ENCODE assay signal across 10 cellular contexts in genomic region chr17:41520821-41521521, GRCh38. TPM values are rescaled to one million over a fixed set of nuclear protein-coding genes. Genes with fewer than 3 reads are reported as not detected.
DNase-seq lines count a peak whose midpoint lies in the region; ATAC-seq and TF ChIP-seq lines count a peak whose summit lies in the region.
"Had no signal": no experiment of that assay in that cellular context is flagged by ENCODE, and none has a peak within 500 bp of the region (broad histone marks: within the 10 kb centered on the region; RNA-seq: fewer than 3 reads in every experiment).

No MANE protein-coding gene starts in this region.

- CTCF ChIA-PET in MCF 10A (lab: Yijun Ruan, JAX): interaction anchor here (0.6 to 7.6 kb wide), 7 partner anchors 11 to 1046 kb away, joined by 3 to 80 read pairs (median 3); partner anchors contain the start of gene MLX

- H3K36me3 ChIP-seq in H7 (replicated peaks; ENCODE audit: control insufficient read depth, insufficient read depth, low read length) (peaks cover 5% of the 10 kb centered on the region), prostate gland (no peaks in the 10 kb centered on the region)

- POLR2A ChIA-PET in MCF 10A (lab: Yijun Ruan, JAX): interaction anchor here (0.6 to 7.2 kb wide), 13 partner anchors 9 to 760 kb away, joined by 3 to 83 read pairs (median 6); partner anchors contain the start of gene KRT17

- TF ChIP-seq CTCF in MCF 10A (IDR thresholded peaks at IDR 0.05; ENCODE audit: unreplicated experiment): no peak
- TF ChIP-seq CTCF in prostate gland (IDR thresholded peaks at IDR 0.05): no peak

- peak; percentile 62 for DNase-seq in H7
- peak; percentile 17 for DNase-seq in NCI-H2171 (lab: John Stamatoyannopoulos, UW)
- DNase-seq in MCF 10A (ENCODE audit: unreplicated experiment): peak; percentile 55
- no peak for DNase-seq in prostate gland (ENCODE audit: low spot score)
- DNase-seq in activated T-cell treated with anti-CD3 and anti-CD28 coated beads, Interleukin-2, amount 50 U/mL, for 72 hours: no peak
- no peak for DNase-seq in NCI-H2227 (lab: John Stamatoyannopoulos, UW; ENCODE audit: unreplicated experiment)
- DNase-seq in stimulated activated CD4-positive, alpha-beta T cell treated with anti-CD3 and anti-CD28 coated beads, Interleukin-2, amount 100 ng/mL, for 48 hours: no peak

- peaks cover 23% of the 10 kb centered on the region for H3K36me3 Mint-ChIP-seq in MCF 10A (ENCODE audit: insufficient read depth, unreplicated experiment)
- no peaks in the 10 kb centered on the region for H3K36me3 Mint-ChIP-seq in activated T-cell treated with anti-CD3 and anti-CD28 coated beads, Interleukin-2, amount 50 U/mL, for 72 hours (ENCODE audit: insufficient read depth in 2 of 2)

- 34% methylated on average over 10 of the region's 10 CpGs for WGBS in prostate gland

- H3K27me3 Mint-ChIP-seq in MCF 10A (ENCODE audit: insufficient read depth, unreplicated experiment): no peaks in the 10 kb centered on the region
- H3K27me3 Mint-ChIP-seq in activated T-cell treated with anti-CD3 and anti-CD28 coated beads, Interleukin-2, amount 50 U/mL, for 72 hours (ENCODE audit: low read depth): peaks cover 6% of the 10 kb centered on the region

- intact Hi-C loops in MCF 10A (cut with micrococcal nuclease): no loop called here
- intact Hi-C loops in prostate gland (cut with DNase I): no loop called here

- peak overlapping the region; percentile 88 for H3K27ac Mint-ChIP-seq in MCF 10A (ENCODE audit: low read depth, unreplicated experiment)
- H3K27ac Mint-ChIP-seq in activated T-cell treated with anti-CD3 and anti-CD28 coated beads, Interleukin-2, amount 50 U/mL, for 72 hours: no peak overlapping the region
- H3K27ac Mint-ChIP-seq: T-helper 1 cell treated with Interleukin-12 subunit alpha and Interleukin-12 subunit beta and Interleukin-4 antibody, amounts not matched to agents 30 μg/mL and 1 μg/mL, for 36 hours had no signal

- peaks cover 55% of the 10 kb centered on the region for H3K4me1 Mint-ChIP-seq in MCF 10A (ENCODE audit: insufficient read depth, unreplicated experiment)
- no peaks in the 10 kb centered on the region for H3K4me1 Mint-ChIP-seq in activated T-cell treated with anti-CD3 and anti-CD28 coated beads, Interleukin-2, amount 50 U/mL, for 72 hours (ENCODE audit: low read depth)

- peak overlapping the region; percentile 3 to 24 for H3K27ac ChIP-seq in prostate gland

- H3K4me3 ChIP-seq in H7 (ENCODE audit: insufficient read depth, low read depth, low read length) (no peak overlapping the region), prostate gland (no peak overlapping the region)

- H3K9me3 Mint-ChIP-seq in MCF 10A (ENCODE audit: unreplicated experiment): no peaks in the 10 kb centered on the region
- no peaks in the 10 kb centered on the region for H3K9me3 Mint-ChIP-seq in activated T-cell treated with anti-CD3 and anti-CD28 coated beads, Interleukin-2, amount 50 U/mL, for 72 hours
- H3K9me3 Mint-ChIP-seq: T-helper 1 cell treated with Interleukin-12 subunit alpha and Interleukin-12 subunit beta and Interleukin-4 antibody, amounts not matched to agents 30 μg/mL and 1 μg/mL, for 36 hours had no signal

- TSS peak; percentile 47 for BruUV-seq in MCF 10A (replicated peaks; lab: Mats Ljungman, UMichigan)

- TF ChIP-seq POLR2A in prostate gland (IDR thresholded peaks at IDR 0.05): no peak

- no peak for ATAC-seq in activated T-cell treated with anti-CD3 and anti-CD28 coated beads, Interleukin-2, amount 50 U/mL, for 72 hours (replicated peaks in 1 of 2)
- ATAC-seq in GM21381 (IDR thresholded peaks at IDR 0.05; ENCODE audit: unreplicated experiment): no peak

- H3K9me3 ChIP-seq in prostate gland: no peaks in the 10 kb centered on the region

- H3K4me3 Mint-ChIP-seq in MCF 10A (ENCODE audit: unreplicated experiment): peak overlapping the region; percentile 49
- no peak overlapping the region for H3K4me3 Mint-ChIP-seq in activated T-cell treated with anti-CD3 and anti-CD28 coated beads, Interleukin-2, amount 50 U/mL, for 72 hours
- H3K4me3 Mint-ChIP-seq: T-helper 1 cell treated with Interleukin-12 subunit alpha and Interleukin-12 subunit beta and Interleukin-4 antibody, amounts not matched to agents 30 μg/mL and 1 μg/mL, for 36 hours had no signal

- no peaks in the 10 kb centered on the region for H3K27me3 ChIP-seq in H7 (ENCODE audit: control insufficient read depth, insufficient read depth, low read length)
- H3K27me3 ChIP-seq in prostate gland (replicated peaks; ENCODE audit: insufficient read depth): no peaks in the 10 kb centered on the region

- H3K4me1 ChIP-seq in prostate gland (replicated peaks): peaks cover 8% of the 10 kb centered on the region

RNA-seq across cellular contexts. Expression of gene KRT15, which starts 2.3 kb away (rescaled TPM):
- 0.52 and 0.59 TPM in 2 replicates for total RNA-seq in H7 (2014; rRNA removed; shearing (Covaris generic))
- total RNA-seq in MCF 10A (2022): 28.8 and 83.4 TPM in 2 replicates
- 1,000 to 10,000 TPM in 1 of 2 donors, 100 to 1,000 TPM in 1; 138 to 1,038 TPM for total RNA-seq in prostate gland
- total RNA-seq in activated T-cell treated with anti-CD3 and anti-CD28 coated beads, Interleukin-2, amount 50 U/mL, for 72 hours: not detected
- total RNA-seq: liver had no signal

RNA-seq across cellular contexts. Expression of gene KRT19, which starts 7.1 kb away (rescaled TPM):
- 44.9 and 116 TPM in 2 replicates for total RNA-seq in H7 (2014; rRNA removed; shearing (Covaris generic))
- total RNA-seq in MCF 10A (2022) (0.68 TPM in 1 of 2 replicates, not detected in the other), prostate gland (100 to 1,000 TPM; 351 to 398 TPM)
- not detected for total RNA-seq in activated T-cell treated with anti-CD3 and anti-CD28 coated beads, Interleukin-2, amount 50 U/mL, for 72 hours

RNA-seq across cellular contexts. Expression of gene KRT13, which starts 15.6 kb away (rescaled TPM):
- total RNA-seq in H7 (2014; rRNA removed; shearing (Covaris generic)): not detected in 2 replicates
- total RNA-seq in MCF 10A (2022) (not detected in 2 replicates), prostate gland (10 to 100 TPM; 38.4 to 62.7 TPM)
- not detected for total RNA-seq in activated T-cell treated with anti-CD3 and anti-CD28 coated beads, Interleukin-2, amount 50 U/mL, for 72 hours

RNA-seq across cellular contexts. Expression of gene KRT36, which starts 31.3 kb away (rescaled TPM):
- total RNA-seq in H7 (2014; rRNA removed; shearing (Covaris generic)): not detected in 2 replicates
- total RNA-seq in MCF 10A (2022) (not detected in 2 replicates), prostate gland (not detected)
- not detected for total RNA-seq in activated T-cell treated with anti-CD3 and anti-CD28 coated beads, Interleukin-2, amount 50 U/mL, for 72 hours

RNA-seq across cellular contexts. Expression of gene KRT35, which starts 40.0 kb away (rescaled TPM):
- not detected in 2 replicates for total RNA-seq in H7 (2014; rRNA removed; shearing (Covaris generic))
- total RNA-seq in MCF 10A (2022) (not detected in 2 replicates), prostate gland (not detected)
- total RNA-seq in activated T-cell treated with anti-CD3 and anti-CD28 coated beads, Interleukin-2, amount 50 U/mL, for 72 hours: not detected
- total RNA-seq: liver had no signal

Comparison
In these comparisons a context has a peak if more than half of its experiments do, and no peak if none do; other contexts are left out.
1. DNase-seq: peak in H7 (single experiment), NCI-H2171 (single experiment) and MCF 10A (single experiment); none in prostate gland (single experiment), activated T-cell treated with anti-CD3 and anti-CD28 coated beads, Interleukin-2, amount 50 U/mL, for 72 hours (0 of 2), NCI-H2227 (single experiment) and stimulated activated CD4-positive, alpha-beta T cell treated with anti-CD3 and anti-CD28 coated beads, Interleukin-2, amount 100 ng/mL, for 48 hours (0 of 2).
2. RNA of gene KRT15, which starts 2.3 kb away (total RNA-seq): 138 to 1,038 TPM in prostate gland and 28.8 to 83.4 TPM in MCF 10A; 0.52 to 0.59 TPM in H7 and not detected in activated T-cell treated with anti-CD3 and anti-CD28 coated beads, Interleukin-2, amount 50 U/mL, for 72 hours; every median in the first group is over 10 times any median in the second.
3. RNA of gene KRT19, which starts 7.1 kb away (total RNA-seq): 351 to 398 TPM in prostate gland and 44.9 to 116 TPM in H7; 0.68 TPM in MCF 10A and not detected in activated T-cell treated with anti-CD3 and anti-CD28 coated beads, Interleukin-2, amount 50 U/mL, for 72 hours; every median in the first group is over 10 times any median in the second.
4. RNA of gene KRT13, which starts 15.6 kb away (total RNA-seq): 38.4 to 62.7 TPM in prostate gland; not detected in H7, not detected in MCF 10A and not detected in activated T-cell treated with anti-CD3 and anti-CD28 coated beads, Interleukin-2, amount 50 U/mL, for 72 hours; every median in the first group is over 10 times any median in the second.